Comparison of ENCODE assay signal across 18 cellular contexts in genomic region chr2:28654981-28655322, GRCh38.
DNase-seq lines count a peak whose midpoint lies in the region; FAIRE-seq and TF ChIP-seq lines count a peak whose summit lies in the region.
"Had no signal": no experiment of that assay in that cellular context is flagged by ENCODE, and none has a peak within 500 bp of the region (broad histone marks: within the 10 kb centered on the region; RNA-seq: fewer than 3 reads in every experiment).

No MANE protein-coding gene starts in this region.

- no peaks in the 10 kb centered on the region for H3F3A ChIP-seq in smooth muscle cell (ENCODE audit: low read depth)

- 90 to 92% methylated on average over 1 to 2 of the region's 2 CpGs for WGBS in mesodermal cell (ENCODE audit: insufficient coverage in 2 of 2), 2 experiments
- 46% methylated on average over 2 of the region's 2 CpGs for WGBS in smooth muscle cell (ENCODE audit: low lambda C conversion rate)

- H2AFZ ChIP-seq in smooth muscle cell (ENCODE audit: low read depth), result peak overlapping the region; percentile 38

- H4K20me1 ChIP-seq in smooth muscle cell (ENCODE audit: low read depth), result no peaks in the 10 kb centered on the region
- H4K20me1 ChIP-seq: BLaER1 treated with 17β-estradiol and CSF1 and Interleukin-3, amounts not matched to agents 10 nM and 100 nM had no signal

- H3K9me3 ChIP-seq in mesodermal cell (ENCODE audit: control insufficient read depth, low read length) (peaks cover 3% of the 10 kb centered on the region), smooth muscle cell (replicated peaks; ENCODE audit: low read depth) (no peaks in the 10 kb centered on the region)
- H3K9me3 ChIP-seq: BLaER1 treated with 17β-estradiol and CSF1 and Interleukin-3, amounts not matched to agents 10 nM and 100 nM; thoracic aorta had no signal

- H3K27ac ChIP-seq in mesodermal cell (ENCODE audit: low read depth, low read length, severe bottlenecking) (peak overlapping the region; percentile 1), smooth muscle cell (ENCODE audit: low read depth) (no peak overlapping the region)
- H3K27ac ChIP-seq: BLaER1 treated with 17β-estradiol and CSF1 and Interleukin-3, amounts not matched to agents 10 nM and 100 nM had no signal

- no peak overlapping the region for H3K4me3 ChIP-seq in bronchial epithelial cell (ENCODE audit: low read depth, low read length)
- H3K4me3 ChIP-seq in mesodermal cell (ENCODE audit: extremely low read depth, insufficient read depth, low read length, poor library complexity, severe bottlenecking), result no peak overlapping the region
- no peak overlapping the region for H3K4me3 ChIP-seq in smooth muscle cell
- H3K4me3 ChIP-seq: BLaER1 treated with 17β-estradiol and CSF1 and Interleukin-3, amounts not matched to agents 10 nM and 100 nM; skin epidermis; thoracic aorta had no signal

- H3K9ac ChIP-seq in smooth muscle cell (ENCODE audit: low read depth), result no peak overlapping the region
- H3K9ac ChIP-seq: BLaER1 treated with 17β-estradiol and CSF1 and Interleukin-3, amounts not matched to agents 10 nM and 100 nM had no signal

- H3K4me1 ChIP-seq in mesodermal cell (ENCODE audit: control insufficient read depth, insufficient read depth, low read length, poor library complexity, severe bottlenecking), result peaks cover 10% of the 10 kb centered on the region
- no peaks in the 10 kb centered on the region for H3K4me1 ChIP-seq in smooth muscle cell (ENCODE audit: low read depth)

- FAIRE-seq in bronchial epithelial cell (lab: Jason Lieb, UNC), result no peak

- no peak for TF ChIP-seq CTCF in bronchial epithelial cell (IDR thresholded peaks at IDR 0.05; ENCODE audit: insufficient read depth, low read length, severe bottlenecking)
- TF ChIP-seq CTCF in smooth muscle cell (IDR thresholded peaks at IDR 0.05; ENCODE audit: borderline replicate concordance, insufficient read depth, poor library complexity, severe bottlenecking), result no peak
- TF ChIP-seq CTCF in GM20000 (IDR thresholded peaks at IDR 0.05; ENCODE audit: extremely low read depth, missing control alignments), result no peak

- no peaks in the 10 kb centered on the region for H3K27me3 ChIP-seq in bronchial epithelial cell (ENCODE audit: control insufficient read depth, insufficient read depth, low read length)
- H3K27me3 ChIP-seq in smooth muscle cell (ENCODE audit: low read depth), result no peaks in the 10 kb centered on the region
- H3K27me3 ChIP-seq: BLaER1 treated with 17β-estradiol and CSF1 and Interleukin-3, amounts not matched to agents 10 nM and 100 nM had no signal

- H3K4me2 ChIP-seq in smooth muscle cell, result peak overlapping the region; percentile 1

- DNase-seq in DMS79 treated with DMSO at 0.1 percent for 48 hours (lab: John Stamatoyannopoulos, UW) (peak; percentile 12), DMS79 (lab: John Stamatoyannopoulos, UW) (no peak), bronchial epithelial cell (ENCODE audit: low read depth) (peak; percentile 64), smooth muscle cell (lab: John Stamatoyannopoulos, UW; ENCODE audit: unreplicated experiment) (no peak), GM20000 (ENCODE audit: low spot score) (no peak), AG08396 (ENCODE audit: low spot score) (no peak), SHP77 treated with DMSO at 0.1 percent for 48 hours (lab: John Stamatoyannopoulos, UW) (no peak)
- DNase-seq: 8988T; activated naive CD4-positive, alpha-beta T cell treated with anti-CD3 and anti-CD28 coated beads, Interleukin-2, amount 10 ng/mL, durations not matched to agents 7 days and 5 days; DMS153; head of caudate nucleus; MV-4-11; NCI-H2081; NCI-H524 treated with DMSO at 0.1 percent for 48 hours had no signal

- no peaks in the 10 kb centered on the region for H3K79me2 ChIP-seq in smooth muscle cell (ENCODE audit: low read depth)

- H3K36me3 ChIP-seq in bronchial epithelial cell (ENCODE audit: control insufficient read depth, insufficient read depth, low read length), result no peaks in the 10 kb centered on the region
- H3K36me3 ChIP-seq in mesodermal cell (ENCODE audit: control insufficient read depth, insufficient read depth, low read length), result no peaks in the 10 kb centered on the region
- H3K36me3 ChIP-seq in smooth muscle cell (ENCODE audit: low read depth), result no peaks in the 10 kb centered on the region
- H3K36me3 ChIP-seq: BLaER1 treated with 17β-estradiol and CSF1 and Interleukin-3, amounts not matched to agents 10 nM and 100 nM; thoracic aorta had no signal

Comparison
In these comparisons a context has a peak if more than half of its experiments do, and no peak if none do; other contexts are left out.
1. DNase-seq: peak in DMS79 treated with DMSO at 0.1 percent for 48 hours (single experiment) and bronchial epithelial cell (single experiment); none in DMS79 (single experiment), smooth muscle cell (single experiment), GM20000 (single experiment), AG08396 (single experiment) and SHP77 treated with DMSO at 0.1 percent for 48 hours (single experiment).